Comparison of ENCODE assay signal across 16 cellular contexts in genomic region chr1:8589571-8589970, GRCh38.
"Had no signal": no experiment of that assay in that cellular context is flagged by ENCODE, and none has a peak within 500 bp of the region (broad histone marks: within the 10 kb centered on the region; RNA-seq: fewer than 3 reads in every experiment).

No MANE protein-coding gene starts in this region.

- H3K9me3 ChIP-seq: colonic mucosa, heart right ventricle, left lung had no signal

- H3K27ac ChIP-seq: colonic mucosa, heart right ventricle, left lung had no signal

- H3K27me3 Mint-ChIP-seq: activated CD8-positive, alpha-beta memory T cell treated with anti-CD3 and anti-CD28 coated beads, Interleukin-2, amount 10 ng/mL, durations not matched to agents 7 days and 5 days; activated naive CD8-positive, alpha-beta T cell treated with anti-CD3 and anti-CD28 coated beads, Interleukin-2, amount 10 ng/mL, durations not matched to agents 7 days and 5 days; naive thymus-derived CD4-positive, alpha-beta T cell had no signal

- H3K4me3 ChIP-seq: colonic mucosa, heart right ventricle, left lung had no signal

- H3K4me3 Mint-ChIP-seq: activated CD8-positive, alpha-beta memory T cell treated with anti-CD3 and anti-CD28 coated beads, Interleukin-2, amount 10 ng/mL, durations not matched to agents 7 days and 5 days; activated naive CD8-positive, alpha-beta T cell treated with anti-CD3 and anti-CD28 coated beads, Interleukin-2, amount 10 ng/mL, durations not matched to agents 7 days and 5 days; activated T-cell treated with anti-CD3 and anti-CD28 coated beads, Interleukin-2, amount 50 U/mL, for 4 hours; naive thymus-derived CD4-positive, alpha-beta T cell had no signal

- H3K27me3 ChIP-seq: colonic mucosa, heart right ventricle, left lung had no signal

- H3K9me3 Mint-ChIP-seq: activated T-cell treated with anti-CD3 and anti-CD28 coated beads, Interleukin-2, amount 50 U/mL, for 4 hours had no signal

- H3K27ac Mint-ChIP-seq: activated CD8-positive, alpha-beta memory T cell treated with anti-CD3 and anti-CD28 coated beads, Interleukin-2, amount 10 ng/mL, durations not matched to agents 7 days and 5 days; activated naive CD8-positive, alpha-beta T cell treated with anti-CD3 and anti-CD28 coated beads, Interleukin-2, amount 10 ng/mL, durations not matched to agents 7 days and 5 days had no signal

- H3K36me3 ChIP-seq: colonic mucosa, heart right ventricle, left lung had no signal

- H3K4me1 ChIP-seq: colonic mucosa had no signal

- DNase-seq: activated CD4-positive, alpha-beta T cell treated with anti-CD3 and anti-CD28 coated beads for 1 hour; activated CD4-positive, alpha-beta T cell treated with anti-CD3 and anti-CD28 coated beads, Interleukin-2, amount 50 U/mL, for 48 hours; activated CD8-positive, alpha-beta memory T cell treated with anti-CD3 and anti-CD28 coated beads, Interleukin-2, amount 10 ng/mL, durations not matched to agents 7 days and 5 days; activated gamma-delta T cell treated with Interleukin-2 at 50 U/mL for 16 hours; activated naive CD8-positive, alpha-beta T cell treated with anti-CD3 and anti-CD28 coated beads, Interleukin-2, amount 10 ng/mL, durations not matched to agents 7 days and 5 days; activated T-cell treated with anti-CD3 and anti-CD28 coated beads, Interleukin-2, amount 50 U/mL, for 4 hours; aorta; colonic mucosa; effector CD4-positive, alpha-beta T cell; foreskin melanocyte; heart right ventricle; left lung; naive thymus-derived CD4-positive, alpha-beta T cell; occipital lobe; stimulated activated CD4-positive, alpha-beta T cell treated with anti-CD3 and anti-CD28 coated beads, Interleukin-2, amount 100 ng/mL, for 24 hours; stimulated activated naive CD4-positive, alpha-beta T cell had no signal
